In genomic region chr7:158763454-158764033, GRCh38 we compare ENCODE assay signal across 17 cellular contexts.
"Had no signal": no experiment of that assay in that cellular context is flagged by ENCODE, and none has a peak within 500 bp of the region (broad histone marks: within the 10 kb centered on the region; RNA-seq: fewer than 3 reads in every experiment).

No MANE protein-coding gene starts in this region.

- H3K4me1 ChIP-seq: adrenal gland, colonic mucosa had no signal

- H3K4me3 ChIP-seq: adrenal gland, colonic mucosa, dorsolateral prefrontal cortex, lung had no signal

- DNase-seq: activated CD4-positive, alpha-beta T cell treated with anti-CD3 and anti-CD28 coated beads, Interleukin-2, amount 50 U/mL, for 4 hours; activated CD4-positive, CD25-positive, alpha-beta regulatory T cell treated with anti-CD3 and anti-CD28 coated beads, Interleukin-2, amount 50 U/mL, for 72 hours; activated gamma-delta T cell treated with Interleukin-2 at 50 U/mL for 16 hours; adrenal gland; colonic mucosa; dorsolateral prefrontal cortex; effector memory CD8-positive, alpha-beta T cell; natural killer cell; retina; stimulated activated CD4-positive, alpha-beta T cell treated with anti-CD3 and anti-CD28 coated beads, Interleukin-4, amount 100 ng/mL, for 4 hours; stimulated activated naive CD8-positive, alpha-beta T cell treated with anti-CD3 and anti-CD28 coated beads, Interleukin-15, Interleukin-2, amounts not matched to agents 100 U/mL and 50 U/mL, for 24 hours; T-cell; WERI-Rb-1 had no signal

- H3K4me3 Mint-ChIP-seq: activated naive CD4-positive, alpha-beta T cell treated with anti-CD3 and anti-CD28 coated beads, Interleukin-2, amount 50 U/mL, for 24 hours; activated T-helper 1 cell treated with anti-CD3 and anti-CD28 coated beads, Interleukin-12 subunit alpha, Interleukin-12 subunit beta, Interleukin-2, Interleukin-4 antibody, amounts not matched to agents 30 ng/mL and 10 ng/mL and 1 ng/mL, durations not matched to agents 14 hours and 24 hours and 36 hours; effector memory CD8-positive, alpha-beta T cell; natural killer cell; T-cell had no signal

- H3K27me3 ChIP-seq: adrenal gland, colonic mucosa, dorsolateral prefrontal cortex had no signal

- H3K36me3 ChIP-seq: colonic mucosa, WERI-Rb-1 had no signal

- ATAC-seq: effector memory CD8-positive, alpha-beta T cell; esophagus mucosa; natural killer cell; stimulated activated naive CD8-positive, alpha-beta T cell treated with anti-CD3 and anti-CD28 coated beads, Interleukin-15, Interleukin-2, amounts not matched to agents 100 U/mL and 50 U/mL, for 24 hours; T-cell had no signal

- H3K27ac Mint-ChIP-seq: activated naive CD4-positive, alpha-beta T cell treated with anti-CD3 and anti-CD28 coated beads, Interleukin-2, amount 50 U/mL, for 24 hours; activated T-helper 1 cell treated with anti-CD3 and anti-CD28 coated beads, Interleukin-12 subunit alpha, Interleukin-12 subunit beta, Interleukin-2, Interleukin-4 antibody, amounts not matched to agents 30 ng/mL and 10 ng/mL and 1 ng/mL, durations not matched to agents 14 hours and 24 hours and 36 hours; T-cell had no signal

- H3K9me3 Mint-ChIP-seq: activated naive CD4-positive, alpha-beta T cell treated with anti-CD3 and anti-CD28 coated beads, Interleukin-2, amount 50 U/mL, for 24 hours; activated T-helper 1 cell treated with anti-CD3 and anti-CD28 coated beads, Interleukin-12 subunit alpha, Interleukin-12 subunit beta, Interleukin-2, Interleukin-4 antibody, amounts not matched to agents 30 ng/mL and 10 ng/mL and 1 ng/mL, durations not matched to agents 14 hours and 24 hours and 36 hours; effector memory CD8-positive, alpha-beta T cell; natural killer cell; T-cell had no signal

- H3K27me3 Mint-ChIP-seq: activated naive CD4-positive, alpha-beta T cell treated with anti-CD3 and anti-CD28 coated beads, Interleukin-2, amount 50 U/mL, for 24 hours; effector memory CD8-positive, alpha-beta T cell; T-cell had no signal

- H3K9me3 ChIP-seq: adrenal gland, colonic mucosa had no signal

- H3K27ac ChIP-seq: adrenal gland, colonic mucosa, dorsolateral prefrontal cortex, WERI-Rb-1 had no signal
